In genomic region chr2:237968048-237968862, GRCh38 we compare ENCODE assay signal across 8 cellular contexts. TPM values are rescaled to one million over a fixed set of nuclear protein-coding genes. Genes with fewer than 3 reads are reported as not detected.
DNase-seq lines count a peak whose midpoint lies in the region; ATAC-seq and TF ChIP-seq lines count a peak whose summit lies in the region.

No MANE protein-coding gene starts in this region.

- peaks cover under 1 to 7% (median 4%) of the 10 kb centered on the region in 7 donors for H3K9me3 Mint-ChIP-seq in CD14-positive monocyte
- H3K9me3 Mint-ChIP-seq in stimulated activated memory B cell treated with anti-CD40 and anti-IgM and Interleukin-4, amounts not matched to agents 10 μg/mL and 1 μg/mL and 100 μg/mL, for 72 hours = no peaks in the 10 kb centered on the region

- peaks cover 42% of the 10 kb centered on the region for H3K4me1 Mint-ChIP-seq in CD14-positive monocyte
- peaks cover 43% of the 10 kb centered on the region for H3K4me1 Mint-ChIP-seq in stimulated activated memory B cell treated with anti-CD40 and anti-IgM and Interleukin-4, amounts not matched to agents 10 μg/mL and 1 μg/mL and 100 μg/mL, for 72 hours

- TF ChIP-seq CTCF in CD14-positive monocyte (IDR thresholded peaks at IDR 0.05) = no peak

- H3K36me3 Mint-ChIP-seq in CD14-positive monocyte = peaks cover 4 to 11% of the 10 kb centered on the region in 2 donors
- peaks cover 11% of the 10 kb centered on the region for H3K36me3 Mint-ChIP-seq in stimulated activated memory B cell treated with anti-CD40 and anti-IgM and Interleukin-4, amounts not matched to agents 10 μg/mL and 1 μg/mL and 100 μg/mL, for 72 hours

- H3K27ac Mint-ChIP-seq in CD14-positive monocyte = peak overlapping the region; percentile 83 to 96 (median 92)
- H3K27ac Mint-ChIP-seq in stimulated activated memory B cell treated with anti-CD40 and anti-IgM and Interleukin-4, amounts not matched to agents 10 μg/mL and 1 μg/mL and 100 μg/mL, for 72 hours = peak overlapping the region; percentile 41

- peak overlapping the region; percentile 85 to 88 for H3K4me3 Mint-ChIP-seq in CD14-positive monocyte
- peak overlapping the region; percentile 77 for H3K4me3 Mint-ChIP-seq in stimulated activated memory B cell treated with anti-CD40 and anti-IgM and Interleukin-4, amounts not matched to agents 10 μg/mL and 1 μg/mL and 100 μg/mL, for 72 hours

- intact Hi-C loops in CD14-positive monocyte (cut with micrococcal nuclease) = loop anchor here (2.0 to 10.0 kb wide), 3 partner anchors 89 to 267 kb away; partner anchors contain the start of gene SCLY (in 1 of the 2)

- peaks cover 0 to 2% (median 2%) of the 10 kb centered on the region in 3 donors for H3K27me3 Mint-ChIP-seq in CD14-positive monocyte (ENCODE audit: low read depth in 3 of 3)
- no peaks in the 10 kb centered on the region for H3K27me3 Mint-ChIP-seq in stimulated activated memory B cell treated with anti-CD40 and anti-IgM and Interleukin-4, amounts not matched to agents 10 μg/mL and 1 μg/mL and 100 μg/mL, for 72 hours

- peak; percentile 39 for ATAC-seq in GM19395 (IDR thresholded peaks at IDR 0.05; ENCODE audit: unreplicated experiment)
- peak; percentile 74 for ATAC-seq in stimulated activated memory B cell treated with anti-CD40 and anti-IgM and Interleukin-4, amounts not matched to agents 10 μg/mL and 1 μg/mL and 100 μg/mL, for 72 hours

- DNase-seq in CD14-positive monocyte (ENCODE audit: low spot score) = peak; percentile 62
- DNase-seq in HuH-7.5 (ENCODE audit: low spot score) = peak; percentile 43
- peak; percentile 11 for DNase-seq in activated CD4-positive, alpha-beta T cell treated with anti-CD3 and anti-CD28 coated beads for 24 hours (ENCODE audit: low read depth in 2 of 2)
- peak; percentile 23 for DNase-seq in effector CD4-positive, alpha-beta T cell
- peak; percentile 93 for DNase-seq in medulla oblongata (ENCODE audit: extremely low spot score)
- no peak for DNase-seq in DMS53 treated with DMSO at 0.1 percent for 48 hours (lab: John Stamatoyannopoulos, UW; ENCODE audit: unreplicated experiment)

RNA-seq across cellular contexts. Expression of gene UBE2F, which starts 1.4 kb away (rescaled TPM):
- polyA plus RNA-seq in CD14-positive monocyte = 100 to 1,000 TPM; 117 to 120 TPM
